In genomic region chr5:43019293-43019614, GRCh38 we compare ENCODE assay signal across 8 cellular contexts. TPM values are rescaled to one million over a fixed set of nuclear protein-coding genes. Genes with fewer than 3 reads are reported as not detected.
A peak's percentile ranks its signal among the peaks of the same experiment; 100 is the strongest.
DNase-seq lines count a peak whose midpoint lies in the region; ATAC-seq and TF ChIP-seq lines count a peak whose summit lies in the region.

No MANE protein-coding gene starts in this region.

- H3K9me3 ChIP-seq in Panc1 (ENCODE audit: control insufficient read depth, insufficient read depth, low read depth, low read length) (no peaks in the 10 kb centered on the region), sigmoid colon (no peaks in the 10 kb centered on the region)

- 8 to 9% methylated on average over 6 of the region's 6 CpGs for WGBS in sigmoid colon, 2 donors

- no peak for TF ChIP-seq POLR2A in sigmoid colon (IDR thresholded peaks at IDR 0.05)

- in situ Hi-C loops in Panc1 (cut with HindIII; ENCODE audit: low pct_unique_long_range_greater_than_20kb, low sequenced_read_pairs): loop anchor here (25.0 kb wide), 1 partner anchor 107 kb away; no protein-coding TSS in a partner anchor

- H3K4me3 ChIP-seq in GM12865 (ENCODE audit: low read depth, low read length) (peak overlapping the region; percentile 62), Panc1 (ENCODE audit: low read depth in 2 of 2, low read length in 2 of 2) (peak overlapping the region; percentile 65 to 75), fibroblast of mammary gland (ENCODE audit: control insufficient read depth, low read depth, low read length) (peak overlapping the region; percentile 57), sigmoid colon (peak overlapping the region; percentile 7 to 53 (median 44))

- H3K27me3 ChIP-seq in Panc1 (ENCODE audit: control insufficient read depth, insufficient read depth, low read length) (no peaks in the 10 kb centered on the region), sigmoid colon (peaks cover 31 to 85% (median 60%) of the 10 kb centered on the region in 3 donors)

- CTCF ChIA-PET in Panc1 (lab: Charles Lee): interaction anchor here (1.1 to 2.3 kb wide), 3 partner anchors 10 to 106 kb away, joined by 5 to 10 read pairs (median 8); no protein-coding TSS in a partner anchor

- TSS peak; percentile 79 for BruUV-seq in Panc1 (replicated peaks; lab: Mats Ljungman, UMichigan)

- TF ChIP-seq CTCF in GM12865 (IDR thresholded peaks at IDR 0.05; ENCODE audit: insufficient read depth, low read depth, low read length, missing control alignments): no peak
- no peak for TF ChIP-seq CTCF in Panc1 (IDR thresholded peaks at IDR 0.05)
- TF ChIP-seq CTCF in fibroblast of mammary gland (conservative IDR thresholded peaks at IDR 0.05; ENCODE audit: control insufficient read depth, insufficient read depth, low read depth, low read length): no peak
- no peak for TF ChIP-seq CTCF in sigmoid colon (IDR thresholded peaks at IDR 0.05)

- DNase-seq in GM12865 (ENCODE audit: low read depth): no peak
- no peak for DNase-seq in Panc1 (ENCODE audit: low read depth, low spot score)
- no peak for DNase-seq in fibroblast of mammary gland (ENCODE audit: low read depth)
- no peak for DNase-seq in sigmoid colon
- no peak for DNase-seq in CD1c-positive myeloid dendritic cell (ENCODE audit: extremely low spot score)
- no peak for DNase-seq in NCI-H510A (lab: John Stamatoyannopoulos, UW)
- DNase-seq in Ammon's horn (ENCODE audit: low spot score): no peak

- POLR2A ChIA-PET in Panc1 (lab: Charles Lee): interaction anchor here (0.7 to 2.3 kb wide), 6 partner anchors 10 to 108 kb away, joined by 3 to 13 read pairs (median 6); no protein-coding TSS in a partner anchor

- no peak for ATAC-seq in Panc1
- no peak for ATAC-seq in GM19328 (IDR thresholded peaks at IDR 0.05; ENCODE audit: unreplicated experiment)

- no peak for TF ChIP-seq EP300 in sigmoid colon (IDR thresholded peaks at IDR 0.05)

- intact Hi-C loops in Panc1 (cut with micrococcal nuclease; ENCODE audit: unreplicated experiment): no loop called here
- intact Hi-C loops in sigmoid colon (cut with DNase I): no loop called here

- H3K36me3 ChIP-seq in Panc1 (ENCODE audit: control insufficient read depth, insufficient read depth, low read length) (no peaks in the 10 kb centered on the region), sigmoid colon (no peaks in the 10 kb centered on the region)

- H3K4me1 ChIP-seq in Panc1 (ENCODE audit: control insufficient read depth, insufficient read depth, low read length): peaks cover 38% of the 10 kb centered on the region
- H3K4me1 ChIP-seq in sigmoid colon: peaks cover 0 to 17% (median 15%) of the 10 kb centered on the region in 4 donors

- H3K27ac ChIP-seq in Panc1 (ENCODE audit: low read length): peak overlapping the region; percentile 97
- peak overlapping the region; percentile 78 to 86 (median 84) for H3K27ac ChIP-seq in sigmoid colon

RNA-seq across cellular contexts. Expression of gene ANXA2R, which starts 20.9 kb away (rescaled TPM):
- total RNA-seq in Panc1 (2021; ENCODE audit: unreplicated experiment) (6.2 TPM), sigmoid colon (1 to 10 TPM; 1.8 to 4.4 (median 3.7) TPM)
- 4.0 TPM for polyA plus RNA-seq in Panc1 (2012; ENCODE audit: insufficient read length)
- polyA plus RNA-seq in sigmoid colon: 10 to 100 TPM in 1 of 3 donors, 1 to 10 TPM in 1, under 1 TPM in 1; 0.69 to 12.4 (median 1.8) TPM
